15 cellular contexts compared by ENCODE assay signal in genomic region chr2:42190191-42190590, GRCh38. TPM values are rescaled to one million over a fixed set of nuclear protein-coding genes. Genes with fewer than 3 reads are reported as not detected.
A peak's percentile ranks its signal among the peaks of the same experiment; 100 is the strongest.
DNase-seq lines count a peak whose midpoint lies in the region; ATAC-seq and TF ChIP-seq lines count a peak whose summit lies in the region.
"Had no signal": no experiment of that assay in that cellular context is flagged by ENCODE, and none has a peak within 500 bp of the region (broad histone marks: within the 10 kb centered on the region; RNA-seq: fewer than 3 reads in every experiment).

No MANE protein-coding gene starts in this region.

- peaks cover 3% of the 10 kb centered on the region for H3K36me3 ChIP-seq in CD8-positive, alpha-beta memory T cell (ENCODE audit: insufficient read depth, low read length)

- no peak for DNase-seq in activated T-cell treated with anti-CD3 and anti-CD28 coated beads, Interleukin-2, amount 50 U/mL, for 72 hours
- no peak for DNase-seq in activated T-cell treated with anti-CD3 and anti-CD28 coated beads for 4 hours
- DNase-seq in CD8-positive, alpha-beta memory T cell = no peak
- no peak for DNase-seq in WTC11 (ENCODE audit: low spot score)
- no peak for DNase-seq in naive thymus-derived CD8-positive, alpha-beta T cell
- no peak for DNase-seq in amygdala (lab: John Stamatoyannopoulos, UW)
- no peak for DNase-seq in activated CD4-positive, CD25-positive, alpha-beta regulatory T cell treated with anti-CD3 and anti-CD28 coated beads, Interleukin-2, amount 50 U/mL, for 72 hours
- DNase-seq: CD8-positive, alpha-beta T cell; Kasumi-1; NCI-H187 treated with DMSO at 0.1 percent for 48 hours; NCI-H2171; NCI-H446 treated with DMSO at 0.1 percent for 48 hours; NCI-H748 treated with DMSO at 0.1 percent for 48 hours; PC-9 had no signal

- H3K36me3 Mint-ChIP-seq in activated T-cell treated with anti-CD3 and anti-CD28 coated beads, Interleukin-2, amount 50 U/mL, for 72 hours (ENCODE audit: insufficient read depth in 2 of 2) = peaks cover 1 to 4% of the 10 kb centered on the region in 2 donors
- peaks cover 0 to 43% (median 3%) of the 10 kb centered on the region in 3 donors for H3K36me3 Mint-ChIP-seq in CD8-positive, alpha-beta memory T cell
- H3K36me3 Mint-ChIP-seq in WTC11 = no peaks in the 10 kb centered on the region
- peaks cover 0 to 17% (median 8%) of the 10 kb centered on the region in 3 donors for H3K36me3 Mint-ChIP-seq in naive thymus-derived CD8-positive, alpha-beta T cell

- no peaks in the 10 kb centered on the region for H3K27me3 Mint-ChIP-seq in activated T-cell treated with anti-CD3 and anti-CD28 coated beads, Interleukin-2, amount 50 U/mL, for 72 hours (ENCODE audit: low read depth)
- no peaks in the 10 kb centered on the region for H3K27me3 Mint-ChIP-seq in CD8-positive, alpha-beta memory T cell
- H3K27me3 Mint-ChIP-seq in WTC11 (ENCODE audit: low read depth) = no peaks in the 10 kb centered on the region
- no peaks in the 10 kb centered on the region for H3K27me3 Mint-ChIP-seq in naive thymus-derived CD8-positive, alpha-beta T cell

- POLR2A ChIA-PET in CD8-positive, alpha-beta memory T cell (lab: Charles Lee) = interaction anchor here (0.7 kb wide), 1 partner anchor 80 kb away, joined by 3 read pairs; no protein-coding TSS in a partner anchor
- POLR2A ChIA-PET in WTC11 (lab: Charles Lee) = no interaction called here
- POLR2A ChIA-PET in naive thymus-derived CD8-positive, alpha-beta T cell (lab: Charles Lee) = no interaction called here

- H3K4me1 Mint-ChIP-seq in activated T-cell treated with anti-CD3 and anti-CD28 coated beads, Interleukin-2, amount 50 U/mL, for 72 hours (ENCODE audit: low read depth) = peaks cover 65% of the 10 kb centered on the region
- H3K4me1 Mint-ChIP-seq in CD8-positive, alpha-beta memory T cell = peaks cover 71 to 96% (median 86%) of the 10 kb centered on the region in 3 donors
- peaks cover 19% of the 10 kb centered on the region for H3K4me1 Mint-ChIP-seq in WTC11
- H3K4me1 Mint-ChIP-seq in naive thymus-derived CD8-positive, alpha-beta T cell = peaks cover 36 to 88% (median 68%) of the 10 kb centered on the region in 4 donors

- H3K27me3 ChIP-seq in CD8-positive, alpha-beta memory T cell (ENCODE audit: insufficient read depth, low read length, poor library complexity, severe bottlenecking) = no peaks in the 10 kb centered on the region

- peak overlapping the region; percentile 1 for H3K27ac Mint-ChIP-seq in activated T-cell treated with anti-CD3 and anti-CD28 coated beads, Interleukin-2, amount 50 U/mL, for 72 hours
- peak overlapping the region in 5 of 8 donors; percentile 0 to 87 (median 3) for H3K27ac Mint-ChIP-seq in CD8-positive, alpha-beta memory T cell
- peak overlapping the region; percentile 5; the same call in 1 of the 2 replicates for H3K27ac Mint-ChIP-seq in WTC11
- H3K27ac Mint-ChIP-seq in naive thymus-derived CD8-positive, alpha-beta T cell = peak overlapping the region in 8 of 10 donors; percentile 1 to 87 (median 54)
- H3K27ac Mint-ChIP-seq: CD8-positive, alpha-beta T cell had no signal

- peak overlapping the region in 1 of 2 donors; percentile 0 for H3K4me3 Mint-ChIP-seq in activated T-cell treated with anti-CD3 and anti-CD28 coated beads, Interleukin-2, amount 50 U/mL, for 72 hours
- peak overlapping the region in 4 of 7 donors; percentile 2 to 30 (median 6) for H3K4me3 Mint-ChIP-seq in CD8-positive, alpha-beta memory T cell
- H3K4me3 Mint-ChIP-seq in WTC11 = no peak overlapping the region
- peak overlapping the region in 4 of 10 donors; percentile 0 to 59 (median 10) for H3K4me3 Mint-ChIP-seq in naive thymus-derived CD8-positive, alpha-beta T cell
- H3K4me3 Mint-ChIP-seq: CD8-positive, alpha-beta T cell had no signal

- no peak for TF ChIP-seq CTCF in WTC11 (IDR thresholded peaks at IDR 0.05)

- ATAC-seq in activated T-cell treated with anti-CD3 and anti-CD28 coated beads, Interleukin-2, amount 50 U/mL, for 72 hours (replicated peaks in 1 of 2) = no peak
- ATAC-seq in WTC11 (no peak), HG03135 (IDR thresholded peaks at IDR 0.05; ENCODE audit: unreplicated experiment) (no peak)
- no peak for ATAC-seq in naive thymus-derived CD8-positive, alpha-beta T cell
- ATAC-seq: CD8-positive, alpha-beta T cell had no signal

- CTCF ChIA-PET in CD8-positive, alpha-beta memory T cell (lab: Charles Lee) = interaction anchor here (0.9 to 1.3 kb wide), 2 partner anchors 15 to 85 kb away, joined by 3 read pairs; no protein-coding TSS in a partner anchor
- CTCF ChIA-PET in WTC11 (lab: Charles Lee) = no interaction called here

- no peaks in the 10 kb centered on the region for H3K9me3 Mint-ChIP-seq in activated T-cell treated with anti-CD3 and anti-CD28 coated beads, Interleukin-2, amount 50 U/mL, for 72 hours
- no peaks in the 10 kb centered on the region for H3K9me3 Mint-ChIP-seq in CD8-positive, alpha-beta memory T cell
- H3K9me3 Mint-ChIP-seq in WTC11 = no peaks in the 10 kb centered on the region
- no peaks in the 10 kb centered on the region for H3K9me3 Mint-ChIP-seq in naive thymus-derived CD8-positive, alpha-beta T cell
- H3K9me3 Mint-ChIP-seq: CD8-positive, alpha-beta T cell had no signal

- no peaks in the 10 kb centered on the region for H3K9me3 ChIP-seq in CD8-positive, alpha-beta memory T cell (ENCODE audit: low read length)

- no peak overlapping the region for H3K27ac ChIP-seq in CD8-positive, alpha-beta memory T cell (ENCODE audit: low read depth, low read length)
- H3K27ac ChIP-seq: PC-9 had no signal

- peaks cover 52% of the 10 kb centered on the region for H3K4me1 ChIP-seq in CD8-positive, alpha-beta memory T cell (ENCODE audit: insufficient read depth, low read length)

- H3K4me3 ChIP-seq in CD8-positive, alpha-beta memory T cell (ENCODE audit: low read length) = no peak overlapping the region
- H3K4me3 ChIP-seq: PC-9 had no signal

TF ChIP-seq in WTC11, 78 proteins besides CTCF, POLR2A, EP300 and RAD21 (continues in another document):
- no peak for TF ChIP-seq NFYB (CRISPR knock-in tag; conservative IDR thresholded peaks at IDR 0.05; ENCODE audit: low read depth)
- TF ChIP-seq ZNF281 (CRISPR knock-in tag; IDR thresholded peaks at IDR 0.05) = no peak
- no peak for TF ChIP-seq PRRX2 (CRISPR knock-in tag; IDR thresholded peaks at IDR 0.05)
- TF ChIP-seq MAX (CRISPR knock-in tag; IDR thresholded peaks at IDR 0.05) = no peak
- no peak for TF ChIP-seq ZBTB43 (CRISPR knock-in tag; IDR thresholded peaks at IDR 0.05)
- TF ChIP-seq RORB (CRISPR knock-in tag; IDR thresholded peaks at IDR 0.05) = no peak

RNA-seq across cellular contexts. Expression of gene EML4, which starts 21.0 kb away (rescaled TPM):
- total RNA-seq in activated T-cell treated with anti-CD3 and anti-CD28 coated beads, Interleukin-2, amount 50 U/mL, for 72 hours = 10 to 100 TPM; 79.2 to 82.2 TPM
- total RNA-seq in CD8-positive, alpha-beta memory T cell = 10 to 100 TPM; 58.0 to 61.5 TPM
- 70.8 TPM for polyA plus RNA-seq in CD8-positive, alpha-beta memory T cell
- 89.9 to 94.7 TPM (median 92.6 TPM) in 3 replicates for total RNA-seq in WTC11 (2021)
- total RNA-seq in naive thymus-derived CD8-positive, alpha-beta T cell = 100 to 1,000 TPM; 108 to 111 TPM
- polyA plus RNA-seq in naive thymus-derived CD8-positive, alpha-beta T cell = 10 to 100 TPM; 37.8 to 48.1 (median 44.7) TPM

Comparison
In these comparisons a context has a peak if more than half of its experiments do, and no peak if none do; other contexts are left out.
1. H3K27ac Mint-ChIP-seq: peak in every context shown above with its lines; median percentile 54 in naive thymus-derived CD8-positive, alpha-beta T cell; 5 in WTC11; 3 in CD8-positive, alpha-beta memory T cell; 1 in activated T-cell treated with anti-CD3 and anti-CD28 coated beads, Interleukin-2, amount 50 U/mL, for 72 hours.